Comparison of ENCODE assay signal across 13 cellular contexts in the genomic region with DNA sequence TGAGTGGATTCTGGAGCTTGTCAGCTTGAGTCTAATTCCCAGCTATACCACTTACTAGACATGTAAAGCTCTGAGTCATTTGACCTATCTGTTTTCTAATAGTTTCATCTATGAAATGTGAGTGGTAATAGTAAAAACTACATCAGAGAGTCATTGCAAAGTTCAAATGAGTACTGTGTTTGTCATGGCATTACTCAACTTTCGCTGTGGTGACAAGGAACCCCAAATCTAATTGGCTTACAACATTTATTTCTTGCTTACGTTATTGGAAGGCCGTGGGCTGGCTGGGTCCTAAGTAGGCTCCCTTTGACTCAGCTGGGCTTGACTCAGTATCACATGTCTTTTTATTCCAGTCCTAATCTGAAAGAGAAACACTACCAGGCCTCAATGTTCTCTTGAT.
A peak's percentile ranks its signal among the peaks of the same experiment; 100 is the strongest.
DNase-seq lines count a peak whose midpoint lies in the region; ATAC-seq, FAIRE-seq and TF ChIP-seq lines count a peak whose summit lies in the region.
"Had no signal": no experiment of that assay in that cellular context is flagged by ENCODE, and none has a peak within 500 bp of the region (broad histone marks: within the 10 kb centered on the region; RNA-seq: fewer than 3 reads in every experiment).

No MANE protein-coding gene starts in this region.

- no peaks in the 10 kb centered on the region for H3K4me1 Mint-ChIP-seq in activated T-cell treated with anti-CD3 and anti-CD28 coated beads, Interleukin-2, amount 50 U/mL, for 4 hours (ENCODE audit: low read depth)
- H3K4me1 Mint-ChIP-seq in astrocyte (ENCODE audit: low read depth, unreplicated experiment), result no peaks in the 10 kb centered on the region
- H3K4me1 Mint-ChIP-seq: activated naive CD8-positive, alpha-beta T cell treated with anti-CD3 and anti-CD28 coated beads, Interleukin-2, amount 10 ng/mL, durations not matched to agents 7 days and 5 days; B cell; stimulated activated memory B cell treated with anti-CD40 and anti-IgM and Interleukin-4, amounts not matched to agents 10 μg/mL and 1 μg/mL and 100 μg/mL, for 72 hours had no signal

- FAIRE-seq in astrocyte (lab: Jason Lieb, UNC), result peak; percentile 68

- no peak overlapping the region for H3K4me3 ChIP-seq in astrocyte (ENCODE audit: insufficient read depth, low read depth, low read length)
- H3K4me3 ChIP-seq in smooth muscle cell, result no peak overlapping the region
- no peak overlapping the region for H3K4me3 ChIP-seq in esophagus muscularis mucosa
- H3K4me3 ChIP-seq: sigmoid colon had no signal

- H3K9me3 ChIP-seq in astrocyte (ENCODE audit: insufficient read depth, low read depth, low read length) (no peaks in the 10 kb centered on the region), smooth muscle cell (replicated peaks; ENCODE audit: low read depth) (no peaks in the 10 kb centered on the region), esophagus muscularis mucosa (no peaks in the 10 kb centered on the region)

- no peaks in the 10 kb centered on the region for H3F3A ChIP-seq in smooth muscle cell (ENCODE audit: low read depth)

- H3K9ac ChIP-seq in astrocyte (ENCODE audit: low read length) (no peak overlapping the region), smooth muscle cell (ENCODE audit: low read depth) (peak overlapping the region; percentile 79)

- TF ChIP-seq CTCF in astrocyte (IDR thresholded peaks at IDR 0.05; ENCODE audit: insufficient read depth, low read depth, low read length) (no peak), smooth muscle cell (IDR thresholded peaks at IDR 0.05; ENCODE audit: borderline replicate concordance, insufficient read depth, poor library complexity, severe bottlenecking) (no peak), esophagus muscularis mucosa (IDR thresholded peaks at IDR 0.05) (no peak)

- H2AFZ ChIP-seq in astrocyte (ENCODE audit: low read depth, low read length), result no peak overlapping the region
- H2AFZ ChIP-seq in smooth muscle cell (ENCODE audit: low read depth), result no peak overlapping the region

- peaks cover 8% of the 10 kb centered on the region for H3K9me3 Mint-ChIP-seq in activated T-cell treated with anti-CD3 and anti-CD28 coated beads, Interleukin-2, amount 50 U/mL, for 4 hours
- peaks cover 2% of the 10 kb centered on the region for H3K9me3 Mint-ChIP-seq in astrocyte (ENCODE audit: unreplicated experiment)

- H3K4me3 Mint-ChIP-seq in activated T-cell treated with anti-CD3 and anti-CD28 coated beads, Interleukin-2, amount 50 U/mL, for 4 hours, result no peak overlapping the region
- no peak overlapping the region for H3K4me3 Mint-ChIP-seq in astrocyte (ENCODE audit: unreplicated experiment)
- H3K4me3 Mint-ChIP-seq: activated naive CD8-positive, alpha-beta T cell treated with anti-CD3 and anti-CD28 coated beads, Interleukin-2, amount 10 ng/mL, durations not matched to agents 7 days and 5 days; B cell; stimulated activated memory B cell treated with anti-CD40 and anti-IgM and Interleukin-4, amounts not matched to agents 10 μg/mL and 1 μg/mL and 100 μg/mL, for 72 hours had no signal

- H3K27ac ChIP-seq in astrocyte (ENCODE audit: low read depth, low read length), result peak overlapping the region; percentile 63
- peak overlapping the region; percentile 93 for H3K27ac ChIP-seq in smooth muscle cell (ENCODE audit: low read depth)
- no peak overlapping the region for H3K27ac ChIP-seq in esophagus muscularis mucosa (replicated peaks in 1 of 4)
- H3K27ac ChIP-seq: sigmoid colon had no signal

- DNase-seq in activated T-cell treated with anti-CD3 and anti-CD28 coated beads, Interleukin-2, amount 50 U/mL, for 4 hours, result no peak
- DNase-seq in activated T-cell treated with anti-CD3 and anti-CD28 coated beads, Interleukin-2, amount 50 U/mL, for 1 hour, result no peak
- DNase-seq in astrocyte (ENCODE audit: low read depth) (peak; percentile 82), smooth muscle cell (lab: John Stamatoyannopoulos, UW; ENCODE audit: unreplicated experiment) (no peak), NCI-H82 treated with DMSO at 0.1 percent for 48 hours (lab: John Stamatoyannopoulos, UW; ENCODE audit: unreplicated experiment) (no peak), head of caudate nucleus (no peak), esophagus muscularis mucosa (ENCODE audit: extremely low spot score) (no peak)
- DNase-seq: activated CD4-positive, CD25-positive, alpha-beta regulatory T cell treated with anti-CD3 and anti-CD28 coated beads, Interleukin-2, amount 50 U/mL, for 72 hours; activated naive CD8-positive, alpha-beta T cell treated with anti-CD3 and anti-CD28 coated beads, Interleukin-2, amount 10 ng/mL, durations not matched to agents 7 days and 5 days; sigmoid colon had no signal

- H3K36me3 Mint-ChIP-seq in activated T-cell treated with anti-CD3 and anti-CD28 coated beads, Interleukin-2, amount 50 U/mL, for 4 hours (ENCODE audit: insufficient read depth), result no peaks in the 10 kb centered on the region
- H3K36me3 Mint-ChIP-seq in astrocyte (ENCODE audit: low read depth, unreplicated experiment), result no peaks in the 10 kb centered on the region
- H3K36me3 Mint-ChIP-seq: activated naive CD8-positive, alpha-beta T cell treated with anti-CD3 and anti-CD28 coated beads, Interleukin-2, amount 10 ng/mL, durations not matched to agents 7 days and 5 days; stimulated activated memory B cell treated with anti-CD40 and anti-IgM and Interleukin-4, amounts not matched to agents 10 μg/mL and 1 μg/mL and 100 μg/mL, for 72 hours had no signal

- ATAC-seq in activated T-cell treated with anti-CD3 and anti-CD28 coated beads, Interleukin-2, amount 50 U/mL, for 4 hours, result peak; percentile 32 to 58
- ATAC-seq in HG03342 (IDR thresholded peaks at IDR 0.05; ENCODE audit: unreplicated experiment), result peak; percentile 68
- ATAC-seq: stimulated activated memory B cell treated with anti-CD40 and anti-IgM and Interleukin-4, amounts not matched to agents 10 μg/mL and 1 μg/mL and 100 μg/mL, for 72 hours had no signal

- intact Hi-C loops in head of caudate nucleus (cut with DNase I), result no loop called here
- intact Hi-C loops in esophagus muscularis mucosa (cut with DNase I), result no loop called here

- 27% methylated on average over 3 of the region's 3 CpGs for WGBS in smooth muscle cell (ENCODE audit: low lambda C conversion rate)
- 57% methylated on average over 3 of the region's 3 CpGs for WGBS in esophagus muscularis mucosa

- H3K79me2 ChIP-seq in astrocyte (ENCODE audit: insufficient read depth, low read length) (no peaks in the 10 kb centered on the region), smooth muscle cell (ENCODE audit: low read depth) (no peaks in the 10 kb centered on the region)

- TF ChIP-seq EP300 in esophagus muscularis mucosa (IDR thresholded peaks at IDR 0.05), result no peak

- H3K4me2 ChIP-seq in astrocyte (ENCODE audit: low read length) (no peak overlapping the region), smooth muscle cell (no peak overlapping the region)

- no peak overlapping the region for H3K27ac Mint-ChIP-seq in astrocyte (ENCODE audit: unreplicated experiment)
- H3K27ac Mint-ChIP-seq: activated naive CD8-positive, alpha-beta T cell treated with anti-CD3 and anti-CD28 coated beads, Interleukin-2, amount 10 ng/mL, durations not matched to agents 7 days and 5 days; B cell; stimulated activated memory B cell treated with anti-CD40 and anti-IgM and Interleukin-4, amounts not matched to agents 10 μg/mL and 1 μg/mL and 100 μg/mL, for 72 hours had no signal

- no peak for TF ChIP-seq POLR2A in esophagus muscularis mucosa (IDR thresholded peaks at IDR 0.05; ENCODE audit: low read depth)

- H4K20me1 ChIP-seq in astrocyte (ENCODE audit: insufficient read depth, low read length) (no peaks in the 10 kb centered on the region), smooth muscle cell (ENCODE audit: low read depth) (no peaks in the 10 kb centered on the region)

- H3K27me3 ChIP-seq in astrocyte (ENCODE audit: insufficient read depth, low read length), result no peaks in the 10 kb centered on the region
- no peaks in the 10 kb centered on the region for H3K27me3 ChIP-seq in smooth muscle cell (ENCODE audit: low read depth)
- H3K27me3 ChIP-seq in esophagus muscularis mucosa, result no peaks in the 10 kb centered on the region
- H3K27me3 ChIP-seq: sigmoid colon had no signal

- H3K27me3 Mint-ChIP-seq in activated T-cell treated with anti-CD3 and anti-CD28 coated beads, Interleukin-2, amount 50 U/mL, for 4 hours (ENCODE audit: low read depth), result no peaks in the 10 kb centered on the region
- no peaks in the 10 kb centered on the region for H3K27me3 Mint-ChIP-seq in astrocyte (ENCODE audit: low read depth, unreplicated experiment)
- H3K27me3 Mint-ChIP-seq: activated naive CD8-positive, alpha-beta T cell treated with anti-CD3 and anti-CD28 coated beads, Interleukin-2, amount 10 ng/mL, durations not matched to agents 7 days and 5 days; B cell; stimulated activated memory B cell treated with anti-CD40 and anti-IgM and Interleukin-4, amounts not matched to agents 10 μg/mL and 1 μg/mL and 100 μg/mL, for 72 hours had no signal

- H3K36me3 ChIP-seq in astrocyte (ENCODE audit: insufficient read depth, low read length), result no peaks in the 10 kb centered on the region
- no peaks in the 10 kb centered on the region for H3K36me3 ChIP-seq in smooth muscle cell (ENCODE audit: low read depth)
- no peaks in the 10 kb centered on the region for H3K36me3 ChIP-seq in esophagus muscularis mucosa
- H3K36me3 ChIP-seq: sigmoid colon had no signal

- H3K4me1 ChIP-seq in astrocyte (ENCODE audit: insufficient read depth, low read length), result peaks cover 6% of the 10 kb centered on the region
- H3K4me1 ChIP-seq in smooth muscle cell (ENCODE audit: low read depth), result no peaks in the 10 kb centered on the region
- no peaks in the 10 kb centered on the region for H3K4me1 ChIP-seq in esophagus muscularis mucosa
- H3K4me1 ChIP-seq: sigmoid colon had no signal

Comparison
In these comparisons a context has a peak if more than half of its experiments do, and no peak if none do; other contexts are left out.
1. H3K27ac ChIP-seq: peak in astrocyte (single experiment) and smooth muscle cell (single experiment); none in esophagus muscularis mucosa (0 of 4).